ENCODE assay signal across 8 cellular contexts in genomic region chr10:17643755-17644484, GRCh38. TPM values are rescaled to one million over a fixed set of nuclear protein-coding genes. Genes with fewer than 3 reads are reported as not detected.
DNase-seq lines count a peak whose midpoint lies in the region; ATAC-seq and TF ChIP-seq lines count a peak whose summit lies in the region.

Gene STAM (plus strand): TSS chr10:17644151. CDS start chr10:17644340, 189 bp downstream.

- peak within 1 kb of the TSS; percentile 100 for H3K27ac Mint-ChIP-seq in activated naive CD8-positive, alpha-beta T cell
- H3K27ac Mint-ChIP-seq in glutamatergic neuron (ENCODE audit: unreplicated experiment) = peak within 1 kb of the TSS; percentile 99
- peak within 1 kb of the TSS; percentile 100 for H3K27ac Mint-ChIP-seq in osteocyte (ENCODE audit: unreplicated experiment)

- H3K4me3 Mint-ChIP-seq in activated naive CD8-positive, alpha-beta T cell = peak within 1 kb of the TSS; percentile 98
- H3K4me3 Mint-ChIP-seq in glutamatergic neuron (ENCODE audit: unreplicated experiment) (peak within 1 kb of the TSS; percentile 99), osteocyte (ENCODE audit: unreplicated experiment) (peak within 1 kb of the TSS; percentile 97)

- TF ChIP-seq CTCF in GM12864 (IDR thresholded peaks at IDR 0.05; ENCODE audit: low read depth, low read length, missing control alignments) (no peak), glutamatergic neuron (IDR thresholded peaks at IDR 0.05; ENCODE audit: partially characterized antibody, unreplicated experiment) (no peak), osteocyte (IDR thresholded peaks at IDR 0.05) (no peak), thoracic aorta (IDR thresholded peaks at IDR 0.05) (peak; percentile 6)

- DNase-seq in GM12864 (ENCODE audit: low read depth) (peak; percentile 69), NCI-H1105 treated with DMSO at 0.1 percent for 48 hours (lab: John Stamatoyannopoulos, UW) (peak; percentile 79), SKM-1 treated with dmso at 0.1 percent for 144 hours (lab: John Stamatoyannopoulos, UW; ENCODE audit: unreplicated experiment) (peak; percentile 61), glutamatergic neuron (peak; percentile 93), osteocyte (ENCODE audit: extremely low spot score, unreplicated experiment) (peak; percentile 97), thoracic aorta (ENCODE audit: low spot score) (peak; percentile 55)

- H3K27ac ChIP-seq in thoracic aorta = peak within 1 kb of the TSS; percentile 90 to 91

- H3K9me3 Mint-ChIP-seq in activated naive CD8-positive, alpha-beta T cell (ENCODE audit: low read depth) = no peaks in the 10 kb centered on the region
- H3K9me3 Mint-ChIP-seq in glutamatergic neuron (ENCODE audit: unreplicated experiment) (peaks cover 12% of the 10 kb centered on the region), osteocyte (ENCODE audit: unreplicated experiment) (no peaks in the 10 kb centered on the region)

- peaks cover 30 to 49% of the 10 kb centered on the region in 2 donors for H3K4me1 ChIP-seq in thoracic aorta (ENCODE audit: control insufficient read depth in 1 of 2, low read depth in 2 of 2)

- no peaks in the 10 kb centered on the region for H3K27me3 ChIP-seq in thoracic aorta (replicated peaks; ENCODE audit: insufficient read depth)

- ATAC-seq in HG02678 (IDR thresholded peaks at IDR 0.05; ENCODE audit: unreplicated experiment) = peak; percentile 83
- ATAC-seq in thoracic aorta (ENCODE audit: insufficient number of reproducible peaks, low FRiP score, low read depth) = peak; percentile 84

- H3K36me3 ChIP-seq in thoracic aorta = no peaks in the 10 kb centered on the region

- H3K27me3 Mint-ChIP-seq in activated naive CD8-positive, alpha-beta T cell = no peaks in the 10 kb centered on the region
- peaks cover 10% of the 10 kb centered on the region for H3K27me3 Mint-ChIP-seq in glutamatergic neuron (ENCODE audit: unreplicated experiment)
- H3K27me3 Mint-ChIP-seq in osteocyte (ENCODE audit: unreplicated experiment) = no peaks in the 10 kb centered on the region

- H3K9me3 ChIP-seq in thoracic aorta = no peaks in the 10 kb centered on the region

- H3K4me1 Mint-ChIP-seq in activated naive CD8-positive, alpha-beta T cell (ENCODE audit: low read depth) = peaks cover 56% of the 10 kb centered on the region
- H3K4me1 Mint-ChIP-seq in glutamatergic neuron (ENCODE audit: low read depth, unreplicated experiment) (peaks cover 12% of the 10 kb centered on the region), osteocyte (ENCODE audit: unreplicated experiment) (peaks cover 40% of the 10 kb centered on the region)

- H3K4me3 ChIP-seq in GM12864 (ENCODE audit: low read depth, low read length) = peak within 1 kb of the TSS; percentile 84
- peak within 1 kb of the TSS; percentile 80 for H3K4me3 ChIP-seq in thoracic aorta

- H3K36me3 Mint-ChIP-seq in activated naive CD8-positive, alpha-beta T cell = peaks cover 7% of the 10 kb centered on the region
- H3K36me3 Mint-ChIP-seq in glutamatergic neuron (ENCODE audit: unreplicated experiment) = no peaks in the 10 kb centered on the region
- H3K36me3 Mint-ChIP-seq in osteocyte (ENCODE audit: unreplicated experiment) = peaks cover 4% of the 10 kb centered on the region

RNA-seq across cellular contexts. Expression of gene STAM, which starts in this region (rescaled TPM):
- total RNA-seq in glutamatergic neuron (ENCODE audit: unreplicated experiment) = 81.0 TPM
- 26.6 and 32.0 TPM in 2 replicates for total RNA-seq in osteocyte
- 10 to 100 TPM; 26.1 to 28.4 TPM for total RNA-seq in thoracic aorta

Comparison
In these comparisons a context has a peak if more than half of its experiments do, and no peak if none do; other contexts are left out.
1. Peak in every context shown above with its lines: DNase-seq, ATAC-seq, H3K4me3 ChIP-seq and H3K27ac ChIP-seq.